In the genomic region with DNA sequence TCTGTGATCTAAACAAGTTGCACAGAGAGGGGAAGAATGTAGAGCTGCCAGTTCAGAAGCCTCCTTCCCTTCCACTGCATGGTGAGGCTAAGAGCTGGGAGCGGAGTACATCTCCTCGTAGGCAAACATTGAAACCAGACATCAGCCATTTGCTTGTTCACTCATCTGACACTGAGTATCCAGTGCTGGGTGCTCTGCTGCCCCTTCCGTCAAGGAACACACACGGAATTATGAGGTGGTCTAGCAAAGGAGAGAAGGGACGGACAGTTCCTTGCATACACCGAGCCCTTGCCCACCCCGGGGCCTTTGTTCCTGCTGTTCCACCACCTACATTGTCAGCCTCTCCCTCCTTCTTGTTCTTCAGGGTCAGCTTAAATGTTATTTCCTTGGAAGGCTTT, we compare ENCODE assay signal across 29 cellular contexts. TPM values are rescaled to one million over a fixed set of nuclear protein-coding genes. Genes with fewer than 3 reads are reported as not detected.
DNase-seq lines count a peak whose midpoint lies in the region; ATAC-seq, FAIRE-seq and TF ChIP-seq lines count a peak whose summit lies in the region.
"Had no signal": no experiment of that assay in that cellular context is flagged by ENCODE, and none has a peak within 500 bp of the region (broad histone marks: within the 10 kb centered on the region; RNA-seq: fewer than 3 reads in every experiment).

No MANE protein-coding gene starts in this region.

- H3K36me3 Mint-ChIP-seq in natural killer cell treated with Interleukin-12 subunit alpha and Interleukin-12 subunit beta and Interleukin-15 and Interleukin-18, amount 100 ng/mL, for 72 hours = no peaks in the 10 kb centered on the region
- H3K36me3 Mint-ChIP-seq: T-cell, type B pancreatic cell had no signal

- no peaks in the 10 kb centered on the region for H3K27me3 Mint-ChIP-seq in natural killer cell treated with Interleukin-12 subunit alpha and Interleukin-12 subunit beta and Interleukin-15 and Interleukin-18, amount 100 ng/mL, for 72 hours
- H3K27me3 Mint-ChIP-seq: T-cell had no signal

- H3K4me3 ChIP-seq in HEK293 (ENCODE audit: low read depth, low read length) (no peak overlapping the region), ascending aorta (no peak overlapping the region), suprapubic skin (no peak overlapping the region)
- H3K4me3 ChIP-seq: BLaER1 treated with 17β-estradiol and CSF1 and Interleukin-3, amounts not matched to agents 10 nM and 100 nM; spleen had no signal

- FAIRE-seq in GM12891 (lab: Jason Lieb, UNC) = no peak
- FAIRE-seq: endothelial cell of umbilical vein had no signal

- no peak for ATAC-seq in GM19455 (IDR thresholded peaks at IDR 0.05; ENCODE audit: unreplicated experiment)
- no peak for ATAC-seq in natural killer cell treated with Interleukin-12 subunit alpha and Interleukin-12 subunit beta and Interleukin-15 and Interleukin-18, amount 100 ng/mL, for 72 hours
- ATAC-seq: activated CD8-positive, alpha-beta T cell treated with anti-CD3 and anti-CD28 coated beads, Interleukin-2, amount 10 ng/mL, durations not matched to agents 7 days and 5 days; T-cell had no signal

- H3K27ac ChIP-seq in HEK293 (ENCODE audit: extremely low read depth, low read depth, low read length) = no peak overlapping the region
- H3K27ac ChIP-seq in ascending aorta = peak overlapping the region; percentile 95 to 97
- H3K27ac ChIP-seq in suprapubic skin = peak overlapping the region; percentile 90
- H3K27ac ChIP-seq: BLaER1 treated with 17β-estradiol and CSF1 and Interleukin-3, amounts not matched to agents 10 nM and 100 nM; spleen; WERI-Rb-1 had no signal

- H3K4me1 ChIP-seq in HEK293 (ENCODE audit: control insufficient read depth, insufficient read depth, low read length) (peaks cover 6% of the 10 kb centered on the region), ascending aorta (peaks cover 29 to 46% of the 10 kb centered on the region in 2 donors), suprapubic skin (peaks cover 56% of the 10 kb centered on the region)

- no peak for TF ChIP-seq CTCF in HEK293 (tag by site-specific recombination; IDR thresholded peaks at IDR 0.05)
- no peak for TF ChIP-seq CTCF in ascending aorta (IDR thresholded peaks at IDR 0.05)
- TF ChIP-seq CTCF in suprapubic skin (IDR thresholded peaks at IDR 0.05) = no peak

- no peak for TF ChIP-seq EP300 in suprapubic skin (IDR thresholded peaks at IDR 0.05)

- peaks cover 27% of the 10 kb centered on the region in 2 donors for H3K4me1 Mint-ChIP-seq in natural killer cell treated with Interleukin-12 subunit alpha and Interleukin-12 subunit beta and Interleukin-15 and Interleukin-18, amount 100 ng/mL, for 72 hours (ENCODE audit: low read depth in 2 of 2)
- H3K4me1 Mint-ChIP-seq: naive B cell had no signal

- peak overlapping the region in 1 of 2 donors; percentile 28 for H3K27ac Mint-ChIP-seq in natural killer cell treated with Interleukin-12 subunit alpha and Interleukin-12 subunit beta and Interleukin-15 and Interleukin-18, amount 100 ng/mL, for 72 hours
- H3K27ac Mint-ChIP-seq: activated CD8-positive, alpha-beta T cell treated with anti-CD3 and anti-CD28 coated beads, Interleukin-2, amount 10 ng/mL, durations not matched to agents 7 days and 5 days; activated naive CD4-positive, alpha-beta T cell treated with anti-CD3 and anti-CD28 coated beads for 36 hours; stimulated activated naive CD8-positive, alpha-beta T cell treated with anti-CD3 and anti-CD28 coated beads, Interleukin-15, Interleukin-2, amounts not matched to agents 100 ng/mL and 50 ng/mL, for 24 hours; T-cell; type B pancreatic cell had no signal

- CTCF ChIA-PET in HEK293 (lab: Yijun Ruan, JAX) = interaction anchor here (1.0 kb wide), 1 partner anchor 46 kb away, joined by 3 read pairs; no protein-coding TSS in a partner anchor

- TF ChIP-seq POLR2A in suprapubic skin (IDR thresholded peaks at IDR 0.05) (no peak), GM12891 (IDR thresholded peaks at IDR 0.05; ENCODE audit: low read depth, low read length) (no peak)

- POLR2A ChIA-PET in HEK293 (lab: Yijun Ruan, JAX) = no interaction called here

- DNase-seq in ascending aorta (ENCODE audit: low spot score in 2 of 2) (no peak), mesenteric fat pad (ENCODE audit: low spot score) (peak; percentile 76), suprapubic skin (ENCODE audit: low spot score in 2 of 2) (no peak), NCI-H510A treated with DMSO at 0.1 percent for 48 hours (lab: John Stamatoyannopoulos, UW) (no peak), GM12891 (ENCODE audit: insufficient read length, low spot score) (no peak)
- no peak for DNase-seq in natural killer cell treated with Interleukin-12 subunit alpha and Interleukin-12 subunit beta and Interleukin-15 and Interleukin-18, amount 100 ng/mL, for 72 hours (ENCODE audit: low spot score)
- DNase-seq: activated CD4-positive, alpha-beta T cell treated with anti-CD3 and anti-CD28 coated beads for 4 hours; activated CD8-positive, alpha-beta T cell treated with anti-CD3 and anti-CD28 coated beads, Interleukin-2, amount 10 ng/mL, durations not matched to agents 7 days and 5 days; activated naive CD4-positive, alpha-beta T cell treated with anti-CD3 and anti-CD28 coated beads for 36 hours; DMS153; HCEC 1CT; midbrain; naive B cell; NCI-H1092; NCI-H1694 treated with DMSO at 0.1 percent for 48 hours; NCI-H2171; NCI-H510A; retina; RPMI8226; spleen; stimulated activated CD4-positive, alpha-beta T cell treated with anti-CD3 and anti-CD28 coated beads, Interleukin-2, amount 100 ng/mL, for 24 hours; T-cell; WERI-Rb-1 had no signal

- intact Hi-C loops in ascending aorta (cut with DNase I) = loop anchor here (5.0 kb wide), 2 partner anchors 579 to 919 kb away; no protein-coding TSS in a partner anchor

- H3K36me3 ChIP-seq in HEK293 (ENCODE audit: control insufficient read depth in 2 of 2, insufficient read depth in 1 of 2, low read length in 2 of 2) (no peaks in the 10 kb centered on the region), ascending aorta (no peaks in the 10 kb centered on the region), suprapubic skin (no peaks in the 10 kb centered on the region)
- H3K36me3 ChIP-seq: BLaER1 treated with 17β-estradiol and CSF1 and Interleukin-3, amounts not matched to agents 10 nM and 100 nM; spleen; WERI-Rb-1 had no signal

- H3K27me3 ChIP-seq in ascending aorta (no peaks in the 10 kb centered on the region), suprapubic skin (no peaks in the 10 kb centered on the region)
- H3K27me3 ChIP-seq: BLaER1 treated with 17β-estradiol and CSF1 and Interleukin-3, amounts not matched to agents 10 nM and 100 nM; spleen had no signal

- WGBS in suprapubic skin = 90% methylated on average over 7 of the region's 7 CpGs

- no peak overlapping the region for H3K4me3 Mint-ChIP-seq in natural killer cell treated with Interleukin-12 subunit alpha and Interleukin-12 subunit beta and Interleukin-15 and Interleukin-18, amount 100 ng/mL, for 72 hours
- H3K4me3 Mint-ChIP-seq: activated CD8-positive, alpha-beta T cell treated with anti-CD3 and anti-CD28 coated beads, Interleukin-2, amount 10 ng/mL, durations not matched to agents 7 days and 5 days; activated naive CD4-positive, alpha-beta T cell treated with anti-CD3 and anti-CD28 coated beads for 36 hours; naive B cell; stimulated activated naive CD8-positive, alpha-beta T cell treated with anti-CD3 and anti-CD28 coated beads, Interleukin-15, Interleukin-2, amounts not matched to agents 100 ng/mL and 50 ng/mL, for 24 hours; T-cell; type B pancreatic cell had no signal

- H3K9me3 Mint-ChIP-seq in natural killer cell treated with Interleukin-12 subunit alpha and Interleukin-12 subunit beta and Interleukin-15 and Interleukin-18, amount 100 ng/mL, for 72 hours = no peaks in the 10 kb centered on the region
- H3K9me3 Mint-ChIP-seq: activated naive CD4-positive, alpha-beta T cell treated with anti-CD3 and anti-CD28 coated beads for 36 hours; naive B cell; stimulated activated naive CD8-positive, alpha-beta T cell treated with anti-CD3 and anti-CD28 coated beads, Interleukin-15, Interleukin-2, amounts not matched to agents 100 ng/mL and 50 ng/mL, for 24 hours; T-cell; type B pancreatic cell had no signal

- H3K9me3 ChIP-seq in HEK293 (ENCODE audit: control insufficient read depth, insufficient read depth, low read depth, low read length) = no peaks in the 10 kb centered on the region
- H3K9me3 ChIP-seq in ascending aorta = no peaks in the 10 kb centered on the region
- no peaks in the 10 kb centered on the region for H3K9me3 ChIP-seq in suprapubic skin
- H3K9me3 ChIP-seq: BLaER1 treated with 17β-estradiol and CSF1 and Interleukin-3, amounts not matched to agents 10 nM and 100 nM; spleen had no signal

TF ChIP-seq in HEK293, 187 proteins besides CTCF, POLR2A, EP300 and RAD21:
- no peak for TF ChIP-seq ZNF248 (tag by site-specific recombination; IDR thresholded peaks at IDR 0.05)
- TF ChIP-seq ZNF600 (tag by site-specific recombination; IDR thresholded peaks at IDR 0.05) = no peak
- 0 out of 2 replicates have a peak, but pooled peaks have one; percentile 40 for TF ChIP-seq ZNF623 (tag by site-specific recombination; IDR thresholded peaks at IDR 0.05)
- no peak for TF ChIP-seq ZNF626 (tag by site-specific recombination; IDR thresholded peaks at IDR 0.05)
- no peak for TF ChIP-seq ZFP69B (tag by site-specific recombination; IDR thresholded peaks at IDR 0.05)

TF ChIP-seq in GM12891, 5 proteins besides CTCF, POLR2A, EP300 and RAD21:
- TF ChIP-seq SPI1 (IDR thresholded peaks at IDR 0.05; ENCODE audit: low read depth, low read length) (no peak), POLR2AphosphoS5 (IDR thresholded peaks at IDR 0.05; ENCODE audit: low read depth, low read length) (no peak), PAX5 (IDR thresholded peaks at IDR 0.05; ENCODE audit: insufficient read depth, low read length, severe bottlenecking) (no peak), TAF1 (IDR thresholded peaks at IDR 0.05; ENCODE audit: low read depth, low read length) (no peak), POU2F2 (IDR thresholded peaks at IDR 0.05; ENCODE audit: low read depth, low read length) (no peak)

RNA-seq across cellular contexts. Expression of gene SLC4A1AP, which starts 44.6 kb away (rescaled TPM):
- total RNA-seq in ascending aorta (26.8 TPM), mesenteric fat pad (18.0 TPM), suprapubic skin (10 to 100 TPM; 15.1 to 25.3 (median 20.7) TPM)
- polyA plus RNA-seq in GM12891 (2012; ENCODE audit: low read depth, missing spikeins) = 16.6 TPM
- total RNA-seq in natural killer cell treated with Interleukin-12 subunit alpha and Interleukin-12 subunit beta and Interleukin-15 and Interleukin-18, amount 100 ng/mL, for 72 hours = 10 to 100 TPM; 31.1 to 33.3 TPM

RNA-seq across cellular contexts. Expression of gene SUPT7L, which starts 44.8 kb away (rescaled TPM):
- total RNA-seq in ascending aorta = 6.1 TPM
- 28.1 TPM for total RNA-seq in mesenteric fat pad
- total RNA-seq in suprapubic skin = 10 to 100 TPM; 17.0 to 27.3 (median 22.2) TPM
- polyA plus RNA-seq in GM12891 (2012; ENCODE audit: low read depth, missing spikeins) = 22.7 TPM
- 10 to 100 TPM; 32.9 to 41.9 TPM for total RNA-seq in natural killer cell treated with Interleukin-12 subunit alpha and Interleukin-12 subunit beta and Interleukin-15 and Interleukin-18, amount 100 ng/mL, for 72 hours
